Comparison of ENCODE assay signal across 13 cellular contexts in the genomic region with DNA sequence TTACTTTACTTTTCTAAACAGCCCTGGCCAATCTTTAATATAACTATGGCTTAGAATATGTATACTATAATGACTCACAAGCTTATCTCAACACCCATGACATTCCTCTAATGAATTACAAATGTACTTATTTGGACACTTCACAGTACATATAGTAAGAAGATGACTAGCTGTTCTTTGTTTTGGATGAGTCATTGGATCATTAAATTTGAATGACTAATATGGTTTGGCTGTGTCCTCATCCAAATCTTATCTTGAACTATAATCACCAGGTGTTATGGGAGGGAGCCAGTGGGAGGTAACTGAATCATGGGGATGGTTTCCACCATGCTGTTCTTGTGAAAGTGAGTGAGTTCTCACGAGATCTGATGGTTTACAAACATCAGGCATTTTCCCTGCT.
A peak's percentile ranks its signal among the peaks of the same experiment; 100 is the strongest.
DNase-seq lines count a peak whose midpoint lies in the region; ATAC-seq and TF ChIP-seq lines count a peak whose summit lies in the region.
"Had no signal": no experiment of that assay in that cellular context is flagged by ENCODE, and none has a peak within 500 bp of the region (broad histone marks: within the 10 kb centered on the region; RNA-seq: fewer than 3 reads in every experiment).

No MANE protein-coding gene starts in this region.

- H4K8ac ChIP-seq in trophoblast cell (ENCODE audit: low read depth, low read length): no peak overlapping the region

- CTCF ChIA-PET in Panc1 (lab: Charles Lee): no interaction called here
- CTCF ChIA-PET in activated CD8-positive, alpha-beta memory T cell treated with anti-CD3 and anti-CD28 coated beads, Interleukin-2, amount 10 ng/mL, durations not matched to agents 7 days and 5 days (lab: Charles Lee): no interaction called here

- no TSS peak for BruUV-seq in Panc1 (replicated peaks; lab: Mats Ljungman, UMichigan)

- no peak overlapping the region for H2AK5ac ChIP-seq in trophoblast cell (ENCODE audit: low read length)

- no peak overlapping the region for H3K27ac Mint-ChIP-seq in activated CD8-positive, alpha-beta memory T cell treated with anti-CD3 and anti-CD28 coated beads, Interleukin-2, amount 10 ng/mL, durations not matched to agents 7 days and 5 days
- H3K27ac Mint-ChIP-seq: effector memory CD8-positive, alpha-beta T cell had no signal

- no peaks in the 10 kb centered on the region for H3K27me3 Mint-ChIP-seq in activated CD8-positive, alpha-beta memory T cell treated with anti-CD3 and anti-CD28 coated beads, Interleukin-2, amount 10 ng/mL, durations not matched to agents 7 days and 5 days
- H3K27me3 Mint-ChIP-seq: effector memory CD8-positive, alpha-beta T cell had no signal

- in situ Hi-C loops in Panc1 (cut with HindIII; ENCODE audit: low pct_unique_long_range_greater_than_20kb, low sequenced_read_pairs): no loop called here

- H3K4me2 ChIP-seq in trophoblast cell (ENCODE audit: low read length): no peak overlapping the region

- H3K36me3 Mint-ChIP-seq in activated CD8-positive, alpha-beta memory T cell treated with anti-CD3 and anti-CD28 coated beads, Interleukin-2, amount 10 ng/mL, durations not matched to agents 7 days and 5 days: no peaks in the 10 kb centered on the region

- H3K79me1 ChIP-seq in trophoblast cell (ENCODE audit: low read length): no peaks in the 10 kb centered on the region

- H3K4me3 Mint-ChIP-seq in activated CD8-positive, alpha-beta memory T cell treated with anti-CD3 and anti-CD28 coated beads, Interleukin-2, amount 10 ng/mL, durations not matched to agents 7 days and 5 days: no peak overlapping the region
- H3K4me3 Mint-ChIP-seq: effector memory CD8-positive, alpha-beta T cell had no signal

- H3K18ac ChIP-seq in trophoblast cell (ENCODE audit: low read length): no peak overlapping the region

- H3K4me3 ChIP-seq in Panc1 (ENCODE audit: low read depth in 2 of 2, low read length in 2 of 2): no peak overlapping the region
- H3K4me3 ChIP-seq in epithelial cell of esophagus (ENCODE audit: low read length): no peak overlapping the region
- no peak overlapping the region for H3K4me3 ChIP-seq in trophoblast cell (ENCODE audit: low read depth, low read length)

- H3K27me3 ChIP-seq in Panc1 (ENCODE audit: control insufficient read depth, insufficient read depth, low read length): no peaks in the 10 kb centered on the region
- H3K27me3 ChIP-seq in trophoblast cell (ENCODE audit: insufficient read depth, low read length): no peaks in the 10 kb centered on the region

- H3K9me3 Mint-ChIP-seq in activated CD8-positive, alpha-beta memory T cell treated with anti-CD3 and anti-CD28 coated beads, Interleukin-2, amount 10 ng/mL, durations not matched to agents 7 days and 5 days (ENCODE audit: low read depth): peaks cover 6% of the 10 kb centered on the region

- TF ChIP-seq CTCF in Panc1 (IDR thresholded peaks at IDR 0.05): no peak
- TF ChIP-seq CTCF in epithelial cell of esophagus (IDR thresholded peaks at IDR 0.05; ENCODE audit: insufficient read depth, low read depth, low read length, missing control alignments): no peak

- ATAC-seq in Panc1 (no peak), HG02571 (IDR thresholded peaks at IDR 0.05; ENCODE audit: unreplicated experiment) (no peak)
- ATAC-seq in activated CD8-positive, alpha-beta memory T cell treated with anti-CD3 and anti-CD28 coated beads, Interleukin-2, amount 10 ng/mL, durations not matched to agents 7 days and 5 days: no peak
- ATAC-seq: effector memory CD8-positive, alpha-beta T cell had no signal

- H3K9me3 ChIP-seq in Panc1 (ENCODE audit: control insufficient read depth, insufficient read depth, low read depth, low read length) (no peaks in the 10 kb centered on the region), trophoblast cell (ENCODE audit: insufficient read depth, low read depth, low read length) (no peaks in the 10 kb centered on the region)

- H2BK5ac ChIP-seq in trophoblast cell (ENCODE audit: low read depth, low read length, poor library complexity): no peak overlapping the region

- no peak overlapping the region for H2BK12ac ChIP-seq in trophoblast cell (ENCODE audit: low read length)

- H3K79me2 ChIP-seq in trophoblast cell (ENCODE audit: control insufficient read depth, insufficient read depth, low read length, poor library complexity): no peaks in the 10 kb centered on the region

- H3K36me3 ChIP-seq in Panc1 (ENCODE audit: control insufficient read depth, insufficient read depth, low read length): no peaks in the 10 kb centered on the region
- H3K36me3 ChIP-seq in trophoblast cell (ENCODE audit: control insufficient read depth in 1 of 2, insufficient read depth in 2 of 2, low read length in 2 of 2): no peaks in the 10 kb centered on the region

- no peaks in the 10 kb centered on the region for H3K4me1 Mint-ChIP-seq in activated CD8-positive, alpha-beta memory T cell treated with anti-CD3 and anti-CD28 coated beads, Interleukin-2, amount 10 ng/mL, durations not matched to agents 7 days and 5 days

- WGBS in trophoblast cell (ENCODE audit: extremely low coverage, insufficient coverage, insufficient read length): no CpG with 5 or more reads among the region's 1 CpG

- H3K14ac ChIP-seq in trophoblast cell (ENCODE audit: low read length): no peak overlapping the region

- H4K91ac ChIP-seq in trophoblast cell (ENCODE audit: low read depth, low read length): no peak overlapping the region

- peak; percentile 52 for DNase-seq in GM03348 (ENCODE audit: low spot score)
- DNase-seq in Panc1 (ENCODE audit: low read depth, low spot score): peak; percentile 17
- DNase-seq in epithelial cell of esophagus (ENCODE audit: low read depth): peak; percentile 95
- peak; percentile 4 to 6 for DNase-seq in trophoblast cell
- no peak for DNase-seq in AG20443 (ENCODE audit: low spot score)
- no peak for DNase-seq in activated CD8-positive, alpha-beta memory T cell treated with anti-CD3 and anti-CD28 coated beads, Interleukin-2, amount 10 ng/mL, durations not matched to agents 7 days and 5 days
- DNase-seq in NCI-H1417 treated with DMSO at 0.1 percent for 48 hours (lab: John Stamatoyannopoulos, UW): no peak
- DNase-seq: amygdala; effector memory CD8-positive, alpha-beta T cell; NCI-H524; Right ventricle myocardium superior had no signal

- POLR2A ChIA-PET in Panc1 (lab: Charles Lee): no interaction called here

- no peak overlapping the region for H3K23ac ChIP-seq in trophoblast cell (ENCODE audit: low read length)

- H3K4ac ChIP-seq in trophoblast cell (ENCODE audit: low read depth, low read length): no peak overlapping the region

- intact Hi-C loops in Panc1 (cut with micrococcal nuclease; ENCODE audit: unreplicated experiment): loop anchor here (2.0 kb wide), 1 partner anchor 61 kb away; no protein-coding TSS in a partner anchor

- H2BK120ac ChIP-seq in trophoblast cell (ENCODE audit: insufficient read depth, low read length, poor library complexity): no peak overlapping the region

- H2AFZ ChIP-seq in trophoblast cell (ENCODE audit: insufficient read depth, low read length, poor library complexity): no peak overlapping the region

- H3K27ac ChIP-seq in Panc1 (ENCODE audit: low read length) (no peak overlapping the region), trophoblast cell (ENCODE audit: low read depth, low read length) (no peak overlapping the region)
- H3K27ac ChIP-seq: VCaP had no signal

- no peak overlapping the region for H3K9ac ChIP-seq in trophoblast cell (ENCODE audit: low read length)

- H3K4me1 ChIP-seq in Panc1 (ENCODE audit: control insufficient read depth, insufficient read depth, low read length) (no peaks in the 10 kb centered on the region), trophoblast cell (ENCODE audit: control insufficient read depth in 1 of 2, insufficient read depth in 2 of 2, low read length in 2 of 2) (no peaks in the 10 kb centered on the region)

- H4K12ac ChIP-seq in trophoblast cell (ENCODE audit: low read depth, low read length): no peak overlapping the region

Comparison
In these comparisons a context has a peak if more than half of its experiments do, and no peak if none do; other contexts are left out.
1. DNase-seq: peak in GM03348 (single experiment), Panc1 (single experiment), epithelial cell of esophagus (single experiment) and trophoblast cell (2 of 2); none in AG20443 (single experiment), activated CD8-positive, alpha-beta memory T cell treated with anti-CD3 and anti-CD28 coated beads, Interleukin-2, amount 10 ng/mL, durations not matched to agents 7 days and 5 days (single experiment) and NCI-H1417 treated with DMSO at 0.1 percent for 48 hours (single experiment).